In the genomic region with DNA sequence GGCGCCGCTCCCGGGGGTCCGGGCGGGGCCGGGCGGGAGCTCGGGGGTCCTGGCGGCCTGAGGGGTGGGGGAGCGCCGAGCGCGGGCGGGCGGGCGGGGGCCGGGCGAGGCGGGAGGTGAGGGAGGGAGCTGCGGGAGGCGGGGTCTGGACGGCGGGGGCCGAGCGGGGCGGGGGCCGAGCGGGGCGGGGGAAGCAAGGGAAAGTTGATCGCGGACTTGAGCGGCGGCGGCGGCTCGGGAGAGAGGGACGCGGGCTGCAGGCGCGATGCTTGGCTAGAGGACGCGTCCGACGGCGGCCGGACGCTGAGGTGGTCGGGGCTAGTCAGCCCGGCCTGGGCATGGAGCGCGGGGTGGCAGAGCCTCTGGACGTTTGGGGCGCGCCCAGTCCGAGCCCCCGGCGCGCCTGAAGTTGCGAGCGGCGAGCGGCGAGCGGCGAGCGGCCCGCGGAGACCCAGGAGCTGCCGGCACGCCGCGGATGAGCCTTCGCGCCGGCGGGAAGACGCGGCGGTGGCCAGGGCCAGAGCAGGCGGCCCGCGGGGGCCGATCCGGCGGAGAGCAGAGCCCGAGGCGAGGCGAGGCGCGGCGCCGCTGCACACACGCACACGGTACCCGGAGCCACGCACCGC, we compare ENCODE assay signal across 8 cellular contexts. TPM values are rescaled to one million over a fixed set of nuclear protein-coding genes. Genes with fewer than 3 reads are reported as not detected.
DNase-seq lines count a peak whose midpoint lies in the region; FAIRE-seq and TF ChIP-seq lines count a peak whose summit lies in the region.

A gene (plus strand): TSS at position 207 of the 626 bp plus-strand sequence. CDS start 42,912 bp downstream, outside the sequence.

- 0 to 1% methylated on average over 43 to 60 of the region's 97 CpGs for WGBS in mesodermal cell (ENCODE audit: insufficient coverage in 2 of 2), 2 experiments

- no TSS peak for BruUV-seq in Calu3 (replicated peaks; lab: Mats Ljungman, UMichigan)

- no peaks in the 10 kb centered on the region for H3K9me3 ChIP-seq in mesodermal cell (ENCODE audit: control insufficient read depth, low read length)

- H3K27me3 Mint-ChIP-seq in Calu3 (ENCODE audit: unreplicated experiment): peaks cover 94% of the 10 kb centered on the region

- H3K36me3 ChIP-seq in bronchial epithelial cell (ENCODE audit: control insufficient read depth, insufficient read depth, low read length): no peaks in the 10 kb centered on the region
- no peaks in the 10 kb centered on the region for H3K36me3 ChIP-seq in mesodermal cell (ENCODE audit: control insufficient read depth, insufficient read depth, low read length)

- H3K27ac ChIP-seq in mesodermal cell (ENCODE audit: low read depth, low read length, severe bottlenecking): no peak within 1 kb of the TSS

- CTCF ChIA-PET in Calu3 (lab: Charles Lee): interaction anchor here (1.0 to 1.1 kb wide), 2 partner anchors 77 to 88 kb away, joined by 3 read pairs; a partner anchor contains a TSS

- H3K4me1 Mint-ChIP-seq in Calu3 (ENCODE audit: low read depth, unreplicated experiment): peaks cover 9% of the 10 kb centered on the region

- intact Hi-C loops in Calu3 (cut with micrococcal nuclease; ENCODE audit: unreplicated experiment): no loop called here

- no peaks in the 10 kb centered on the region for H3K36me3 Mint-ChIP-seq in Calu3 (ENCODE audit: insufficient read depth, unreplicated experiment)

- H3K4me3 ChIP-seq in bronchial epithelial cell (ENCODE audit: low read depth, low read length) (peak within 1 kb of the TSS; percentile 5), mesodermal cell (ENCODE audit: extremely low read depth, insufficient read depth, low read length, poor library complexity, severe bottlenecking) (peak within 1 kb of the TSS; percentile 28)

- TF ChIP-seq CTCF in Calu3 (IDR thresholded peaks at IDR 0.05; ENCODE audit: unreplicated experiment) (no peak), bronchial epithelial cell (IDR thresholded peaks at IDR 0.05; ENCODE audit: insufficient read depth, low read length, severe bottlenecking) (no peak), D721Med (IDR thresholded peaks at IDR 0.05; ENCODE audit: insufficient read depth, missing control alignments) (no peak)

- no peak for FAIRE-seq in bronchial epithelial cell (lab: Jason Lieb, UNC)
- FAIRE-seq in D721Med (lab: Jason Lieb, UNC): no peak

- H3K4me1 ChIP-seq in mesodermal cell (ENCODE audit: control insufficient read depth, insufficient read depth, low read length, poor library complexity, severe bottlenecking): peaks cover 19% of the 10 kb centered on the region

- H3K27ac Mint-ChIP-seq in Calu3 (ENCODE audit: unreplicated experiment): no peak within 1 kb of the TSS

- H3K4me3 Mint-ChIP-seq in Calu3 (ENCODE audit: low read depth, unreplicated experiment): peak within 1 kb of the TSS; percentile 65

- DNase-seq in Calu3: peak; percentile 29
- DNase-seq in M059J (ENCODE audit: low read depth): peak; percentile 8
- DNase-seq in bronchial epithelial cell (ENCODE audit: low read depth): no peak
- DNase-seq in ureter (ENCODE audit: low spot score): peak; percentile 61
- no peak for DNase-seq in epidermal melanocyte (ENCODE audit: insufficient read length, low spot score)
- no peak for DNase-seq in COR-L47 (lab: John Stamatoyannopoulos, UW)
- DNase-seq in D721Med (ENCODE audit: insufficient read length, low spot score): no peak

- H3K27me3 ChIP-seq in bronchial epithelial cell (ENCODE audit: control insufficient read depth, insufficient read depth, low read length): peaks cover 34% of the 10 kb centered on the region

- no peaks in the 10 kb centered on the region for H3K9me3 Mint-ChIP-seq in Calu3 (ENCODE audit: low read depth, unreplicated experiment)

RNA-seq across cellular contexts. Expression of the gene that starts here (rescaled TPM):
- total RNA-seq in Calu3 (2022) (0.07 and 0.12 TPM in 2 replicates), bronchial epithelial cell (0.13 TPM in 1 of 2 replicates, not detected in the other), ureter (79.3 TPM)
- not detected in 2 replicates for total RNA-seq in M059J (2014; rRNA removed; shearing (Covaris generic))
- 3.8 TPM for polyA plus RNA-seq in mesodermal cell (2013, experiment 1 of 2)
- polyA plus RNA-seq in mesodermal cell (2013, experiment 2 of 2): 2.2 TPM

Comparison
In these comparisons a context has a peak if more than half of its experiments do, and no peak if none do; other contexts are left out.
1. RNA of the gene that starts here (total RNA-seq): 79.3 TPM in ureter (single experiment); 0.07 to 0.12 TPM in Calu3, not detected in M059J and 0.13 TPM in bronchial epithelial cell; every median in the first group is over 10 times any median in the second.
2. Peak in DNase-seq in Calu3; RNA of the gene not detected or under 1 TPM.
3. Peak in DNase-seq in M059J; RNA of the gene not detected or under 1 TPM.